ENCODE assay signal across 28 cellular contexts in the genomic region with DNA sequence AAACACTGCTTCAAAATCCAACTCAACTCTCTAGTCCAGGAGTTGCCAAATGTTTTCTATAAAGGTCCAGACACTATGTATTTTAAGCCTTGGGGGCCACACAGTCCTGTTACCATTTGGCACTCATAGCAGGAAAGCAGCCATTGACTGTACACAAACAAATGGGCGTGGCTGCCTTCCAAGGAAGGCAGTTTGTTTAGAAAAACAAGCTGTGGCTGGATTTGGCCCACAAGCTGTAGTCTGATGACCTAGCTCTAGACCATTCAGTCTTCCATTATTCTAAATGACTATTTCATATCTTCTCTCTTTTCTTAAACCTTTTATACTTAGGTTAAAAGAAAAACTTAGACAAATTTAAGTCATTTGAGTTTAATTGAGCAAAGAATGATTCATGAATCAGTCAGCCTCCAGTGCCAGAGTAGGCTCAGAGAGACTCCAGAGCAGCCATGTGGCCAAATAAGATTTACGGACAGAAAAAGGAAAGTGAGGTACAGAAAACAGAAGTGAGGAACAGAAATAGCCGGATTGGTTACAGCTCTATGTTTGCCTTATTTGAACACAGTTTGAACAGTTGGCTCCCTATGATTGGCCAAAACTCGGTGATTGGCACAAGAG.
DNase-seq lines count a peak whose midpoint lies in the region; ATAC-seq lines count a peak whose summit lies in the region.
"Had no signal": no experiment of that assay in that cellular context is flagged by ENCODE, and none has a peak within 500 bp of the region (broad histone marks: within the 10 kb centered on the region; RNA-seq: fewer than 3 reads in every experiment).

No MANE protein-coding gene starts in this region.

- peaks cover 13 to 16% of the 10 kb centered on the region in 2 donors for H3K9me3 Mint-ChIP-seq in activated T-cell treated with anti-CD3 and anti-CD28 coated beads, Interleukin-2, amount 50 U/mL, for 72 hours
- H3K9me3 Mint-ChIP-seq in activated naive CD4-positive, alpha-beta T cell treated with anti-CD3 and anti-CD28 coated beads for 36 hours: peaks cover 2% of the 10 kb centered on the region

- H3K27me3 Mint-ChIP-seq in activated T-cell treated with anti-CD3 and anti-CD28 coated beads, Interleukin-2, amount 50 U/mL, for 72 hours (ENCODE audit: low read depth): no peaks in the 10 kb centered on the region
- H3K27me3 Mint-ChIP-seq in activated naive CD4-positive, alpha-beta T cell treated with anti-CD3 and anti-CD28 coated beads for 36 hours (ENCODE audit: low read depth): no peaks in the 10 kb centered on the region
- H3K27me3 Mint-ChIP-seq: B cell; central memory CD8-positive, alpha-beta T cell; naive thymus-derived CD8-positive, alpha-beta T cell; type B pancreatic cell had no signal

- intact Hi-C loops in activated naive CD4-positive, alpha-beta T cell treated with anti-CD3 and anti-CD28 coated beads for 36 hours (cut with micrococcal nuclease): no loop called here

- H3K27ac Mint-ChIP-seq in activated T-cell treated with anti-CD3 and anti-CD28 coated beads, Interleukin-2, amount 50 U/mL, for 72 hours: no peak overlapping the region
- H3K27ac Mint-ChIP-seq in activated naive CD4-positive, alpha-beta T cell treated with anti-CD3 and anti-CD28 coated beads for 36 hours: no peak overlapping the region
- H3K27ac Mint-ChIP-seq: B cell; CD8-positive, alpha-beta T cell; type B pancreatic cell had no signal

- no peaks in the 10 kb centered on the region for H3K4me1 Mint-ChIP-seq in activated T-cell treated with anti-CD3 and anti-CD28 coated beads, Interleukin-2, amount 50 U/mL, for 72 hours (ENCODE audit: low read depth)
- H3K4me1 Mint-ChIP-seq in activated naive CD4-positive, alpha-beta T cell treated with anti-CD3 and anti-CD28 coated beads for 36 hours (ENCODE audit: low read depth): no peaks in the 10 kb centered on the region
- H3K4me1 Mint-ChIP-seq: B cell; central memory CD8-positive, alpha-beta T cell; naive thymus-derived CD8-positive, alpha-beta T cell had no signal

- H3K36me3 Mint-ChIP-seq in activated T-cell treated with anti-CD3 and anti-CD28 coated beads, Interleukin-2, amount 50 U/mL, for 72 hours (ENCODE audit: insufficient read depth in 2 of 2): no peaks in the 10 kb centered on the region
- no peaks in the 10 kb centered on the region for H3K36me3 Mint-ChIP-seq in activated naive CD4-positive, alpha-beta T cell treated with anti-CD3 and anti-CD28 coated beads for 36 hours (ENCODE audit: low read depth)
- H3K36me3 Mint-ChIP-seq: CD8-positive, alpha-beta T cell; naive thymus-derived CD8-positive, alpha-beta T cell; type B pancreatic cell had no signal

- CTCF ChIA-PET in activated naive CD4-positive, alpha-beta T cell treated with anti-CD3 and anti-CD28 coated beads for 36 hours (lab: Charles Lee): no interaction called here

- H3K4me3 Mint-ChIP-seq in activated T-cell treated with anti-CD3 and anti-CD28 coated beads, Interleukin-2, amount 50 U/mL, for 72 hours: no peak overlapping the region
- H3K4me3 Mint-ChIP-seq in activated naive CD4-positive, alpha-beta T cell treated with anti-CD3 and anti-CD28 coated beads for 36 hours: no peak overlapping the region
- H3K4me3 Mint-ChIP-seq: B cell; CD8-positive, alpha-beta T cell; central memory CD8-positive, alpha-beta T cell; naive thymus-derived CD8-positive, alpha-beta T cell; type B pancreatic cell had no signal

- DNase-seq in COR-L47 (lab: John Stamatoyannopoulos, UW) (peak; percentile 16), H4 (ENCODE audit: low spot score) (peak; percentile 55), T1000 (lab: John Stamatoyannopoulos, UW) (peak; percentile 16), left kidney (ENCODE audit: low read depth, low spot score) (peak; percentile 9)
- no peak for DNase-seq in stimulated activated CD4-positive, alpha-beta T cell treated with anti-CD3 and anti-CD28 coated beads, Interleukin-4, amount 100 ng/mL, for 24 hours
- no peak for DNase-seq in activated T-cell treated with anti-CD3 and anti-CD28 coated beads, Interleukin-2, amount 50 U/mL, for 72 hours
- no peak for DNase-seq in stimulated activated naive CD4-positive, alpha-beta T cell treated with Interleukin-2 at 50 U/mL for 16 hours (lab: John Stamatoyannopoulos, UW)
- no peak for DNase-seq in activated naive CD4-positive, alpha-beta T cell treated with anti-CD3 and anti-CD28 coated beads for 36 hours
- DNase-seq: ACHN; activated CD4-positive, alpha-beta T cell treated with anti-CD3 and anti-CD28 coated beads, Interleukin-2, amount 50 U/mL, for 1 hour; activated CD4-positive, CD25-positive, alpha-beta regulatory T cell; activated gamma-delta T cell treated with Interleukin-2 at 50 U/mL for 16 hours; activated T-cell treated with anti-CD3 and anti-CD28 coated beads, Interleukin-2, amount 50 U/mL, for 1 hour; CD8-positive, alpha-beta T cell; foreskin keratinocyte; HCEC 1CT; heart right ventricle; IMR-90; kidney; naive thymus-derived CD8-positive, alpha-beta T cell; NCI-H1048; NCI-H1694 treated with DMSO at 0.1 percent for 48 hours; NCI-H526; SJCRH30; stimulated activated CD4-positive, alpha-beta T cell treated with anti-CD3 and anti-CD28 coated beads, Interleukin-4, amount 100 ng/mL, for 4 hours had no signal

- no peak for ATAC-seq in activated T-cell treated with anti-CD3 and anti-CD28 coated beads, Interleukin-2, amount 50 U/mL, for 72 hours (replicated peaks in 1 of 2)
- ATAC-seq: CD8-positive, alpha-beta T cell; foreskin keratinocyte; heart right ventricle; naive thymus-derived CD8-positive, alpha-beta T cell had no signal

Comparison
In these comparisons a context has a peak if more than half of its experiments do, and no peak if none do; other contexts are left out.
1. DNase-seq: peak in COR-L47 (single experiment), H4 (single experiment), T1000 (single experiment) and left kidney (single experiment); none in stimulated activated CD4-positive, alpha-beta T cell treated with anti-CD3 and anti-CD28 coated beads, Interleukin-4, amount 100 ng/mL, for 24 hours (single experiment), activated T-cell treated with anti-CD3 and anti-CD28 coated beads, Interleukin-2, amount 50 U/mL, for 72 hours (0 of 2), stimulated activated naive CD4-positive, alpha-beta T cell treated with Interleukin-2 at 50 U/mL for 16 hours (single experiment) and activated naive CD4-positive, alpha-beta T cell treated with anti-CD3 and anti-CD28 coated beads for 36 hours (single experiment).